In genomic region chr17:40909351-40909750, GRCh38 we compare ENCODE assay signal across 9 cellular contexts. TPM values are rescaled to one million over a fixed set of nuclear protein-coding genes. Genes with fewer than 3 reads are reported as not detected.
DNase-seq lines count a peak whose midpoint lies in the region; ATAC-seq and TF ChIP-seq lines count a peak whose summit lies in the region.
"Had no signal": no experiment of that assay in that cellular context is flagged by ENCODE, and none has a peak within 500 bp of the region (broad histone marks: within the 10 kb centered on the region; RNA-seq: fewer than 3 reads in every experiment).

No MANE protein-coding gene starts in this region.

- H3K9me3 ChIP-seq in neuronal stem cell (replicated peaks in 1 of 2; ENCODE audit: control insufficient read depth in 2 of 2, insufficient read depth in 1 of 2, low read depth in 1 of 2, low read length in 2 of 2) (no peaks in the 10 kb centered on the region), stomach (no peaks in the 10 kb centered on the region)

- H2AFZ ChIP-seq in neuronal stem cell (ENCODE audit: low read length), result peak overlapping the region; percentile 52

- H3K14ac ChIP-seq in neuronal stem cell (ENCODE audit: low read length), result no peak overlapping the region

- no peak overlapping the region for H3K23ac ChIP-seq in neuronal stem cell (ENCODE audit: low read depth, low read length, poor library complexity)

- H3K9me3 Mint-ChIP-seq in activated T-helper 1 cell treated with anti-CD3 and anti-CD28 coated beads, Interleukin-12 subunit alpha, Interleukin-12 subunit beta, Interleukin-2, Interleukin-4 antibody, amounts not matched to agents 30 ng/mL and 10 ng/mL and 1 ng/mL, durations not matched to agents 14 hours and 24 hours and 36 hours, result no peaks in the 10 kb centered on the region

- H3K4me1 ChIP-seq in neuronal stem cell (ENCODE audit: control insufficient read depth in 2 of 2, insufficient read depth in 1 of 2, low read depth in 1 of 2, low read length in 2 of 2), result peaks cover 0 to 7% of the 10 kb centered on the region in 2 donors
- H3K4me1 ChIP-seq in stomach, result peaks cover 0 to 9% (median 6%) of the 10 kb centered on the region in 4 donors

- H2BK120ac ChIP-seq in neuronal stem cell (ENCODE audit: low read depth, low read length), result no peak overlapping the region

- H3K4me3 ChIP-seq in LNCaP clone FGC (ENCODE audit: low read depth, low read length) (no peak overlapping the region), fibroblast of the aortic adventitia (ENCODE audit: low read depth, low read length) (no peak overlapping the region), neuronal stem cell (ENCODE audit: low read length in 2 of 2) (no peak overlapping the region), stomach (no peak overlapping the region)

- no peak for ATAC-seq in HG02623 (IDR thresholded peaks at IDR 0.05; ENCODE audit: unreplicated experiment)

- TF ChIP-seq CTCF in LNCaP clone FGC (IDR thresholded peaks at IDR 0.05; ENCODE audit: control insufficient read depth, extremely low read depth, insufficient read depth) (peak; percentile 79), fibroblast of the aortic adventitia (IDR thresholded peaks at IDR 0.05; ENCODE audit: insufficient read depth, low read length) (peak; percentile 77), stomach (IDR thresholded peaks at IDR 0.05) (peak in 5 of 7 experiments; percentile 44 to 86 (median 72))

- H3K36me3 Mint-ChIP-seq in activated T-helper 1 cell treated with anti-CD3 and anti-CD28 coated beads, Interleukin-12 subunit alpha, Interleukin-12 subunit beta, Interleukin-2, Interleukin-4 antibody, amounts not matched to agents 30 ng/mL and 10 ng/mL and 1 ng/mL, durations not matched to agents 14 hours and 24 hours and 36 hours (ENCODE audit: low read depth), result no peaks in the 10 kb centered on the region

- H3K79me1 ChIP-seq in neuronal stem cell (ENCODE audit: low read depth, low read length), result no peaks in the 10 kb centered on the region

- H3K4me1 Mint-ChIP-seq in activated T-helper 1 cell treated with anti-CD3 and anti-CD28 coated beads, Interleukin-12 subunit alpha, Interleukin-12 subunit beta, Interleukin-2, Interleukin-4 antibody, amounts not matched to agents 30 ng/mL and 10 ng/mL and 1 ng/mL, durations not matched to agents 14 hours and 24 hours and 36 hours (ENCODE audit: low read depth), result no peaks in the 10 kb centered on the region

- H3K27me3 ChIP-seq in neuronal stem cell (ENCODE audit: control insufficient read depth in 3 of 3, insufficient read depth in 3 of 3, low read depth in 1 of 3, low read length in 3 of 3) (peaks cover 0 to 21% (median 0%) of the 10 kb centered on the region in 3 experiments), stomach (peaks cover 0 to 16% (median 0%) of the 10 kb centered on the region in 3 donors)

- H4K8ac ChIP-seq in neuronal stem cell (ENCODE audit: low read depth, low read length), result no peak overlapping the region

- intact Hi-C loops in activated T-helper 1 cell treated with anti-CD3 and anti-CD28 coated beads, Interleukin-12 subunit alpha, Interleukin-12 subunit beta, Interleukin-2, Interleukin-4 antibody, amounts not matched to agents 30 ng/mL and 10 ng/mL and 1 ng/mL, durations not matched to agents 14 hours and 24 hours and 36 hours (cut with micrococcal nuclease), result loop anchor here (1.0 to 10.0 kb wide), 7 partner anchors 105 to 753 kb away; partner anchors contain the start of gene KRTAP16-1
- intact Hi-C loops in stomach (cut with DNase I; ENCODE audit: low total_unique reads), result loop anchor here (10.0 kb wide), 2 partner anchors 415 to 745 kb away; no protein-coding TSS in a partner anchor

- no CpG with 5 or more reads among the region's 5 CpGs for WGBS in neuronal stem cell (ENCODE audit: extremely low coverage in 2 of 2, insufficient read length in 2 of 2, insufficient replicate concordance in 1 of 2), 2 donors
- WGBS in stomach, 5 donors, result 0 to 1% (median 1%) methylated on average over 5 of the region's 5 CpGs

- DNase-seq in DMS 273 (lab: John Stamatoyannopoulos, UW; ENCODE audit: unreplicated experiment), result peak; percentile 91
- peak; percentile 63 for DNase-seq in LNCaP clone FGC (ENCODE audit: low read depth)
- peak; percentile 91 for DNase-seq in RPMI7951 (ENCODE audit: low read depth)
- peak; percentile 29 for DNase-seq in activated T-helper 1 cell treated with anti-CD3 and anti-CD28 coated beads, Interleukin-12 subunit alpha, Interleukin-12 subunit beta, Interleukin-2, Interleukin-4 antibody, amounts not matched to agents 30 ng/mL and 10 ng/mL and 1 ng/mL, durations not matched to agents 14 hours and 24 hours and 36 hours (ENCODE audit: low spot score)
- DNase-seq in fibroblast of the aortic adventitia (ENCODE audit: low read depth), result peak; percentile 98
- DNase-seq in neuronal stem cell (ENCODE audit: low spot score), result peak; percentile 74
- DNase-seq in stomach, result peak; percentile 81

- no peak overlapping the region for H3K4me2 ChIP-seq in neuronal stem cell (ENCODE audit: insufficient read depth, low read length, poor library complexity, severe bottlenecking)

- TF ChIP-seq POLR2A in stomach (IDR thresholded peaks at IDR 0.05), result no peak

- H2BK12ac ChIP-seq in neuronal stem cell (ENCODE audit: low read length), result no peak overlapping the region

- H3K27ac Mint-ChIP-seq in activated T-helper 1 cell treated with anti-CD3 and anti-CD28 coated beads, Interleukin-12 subunit alpha, Interleukin-12 subunit beta, Interleukin-2, Interleukin-4 antibody, amounts not matched to agents 30 ng/mL and 10 ng/mL and 1 ng/mL, durations not matched to agents 14 hours and 24 hours and 36 hours, result no peak overlapping the region

- no peak overlapping the region for H3K4ac ChIP-seq in neuronal stem cell (ENCODE audit: low read length)

- no peak overlapping the region for H3K4me3 Mint-ChIP-seq in activated T-helper 1 cell treated with anti-CD3 and anti-CD28 coated beads, Interleukin-12 subunit alpha, Interleukin-12 subunit beta, Interleukin-2, Interleukin-4 antibody, amounts not matched to agents 30 ng/mL and 10 ng/mL and 1 ng/mL, durations not matched to agents 14 hours and 24 hours and 36 hours

- H3K36me3 ChIP-seq in neuronal stem cell (replicated peaks in 1 of 2; ENCODE audit: control insufficient read depth in 2 of 2, insufficient read depth in 2 of 2, low read length in 2 of 2) (no peaks in the 10 kb centered on the region), stomach (no peaks in the 10 kb centered on the region)

- peaks cover 26% of the 10 kb centered on the region for H3K27me3 Mint-ChIP-seq in activated T-helper 1 cell treated with anti-CD3 and anti-CD28 coated beads, Interleukin-12 subunit alpha, Interleukin-12 subunit beta, Interleukin-2, Interleukin-4 antibody, amounts not matched to agents 30 ng/mL and 10 ng/mL and 1 ng/mL, durations not matched to agents 14 hours and 24 hours and 36 hours (ENCODE audit: insufficient read depth)

- no peak overlapping the region for H2BK5ac ChIP-seq in neuronal stem cell (ENCODE audit: low read length)

- H2BK15ac ChIP-seq in neuronal stem cell (ENCODE audit: low read length), result no peak overlapping the region

- no peak overlapping the region for H4K91ac ChIP-seq in neuronal stem cell (ENCODE audit: low read depth, low read length, poor library complexity)

- no peak overlapping the region for H3K9ac ChIP-seq in neuronal stem cell (ENCODE audit: low read depth, low read length, poor library complexity)

- TF ChIP-seq EP300 in stomach (IDR thresholded peaks at IDR 0.05), result no peak

- H2AK5ac ChIP-seq in neuronal stem cell (ENCODE audit: low read depth, low read length), result no peak overlapping the region

- H3K18ac ChIP-seq in neuronal stem cell (ENCODE audit: low read length), result no peak overlapping the region

- no peak overlapping the region for H3K27ac ChIP-seq in neuronal stem cell (replicated peaks; ENCODE audit: low read length)
- peak overlapping the region in 1 of 5 donors; percentile 30 for H3K27ac ChIP-seq in stomach

RNA-seq across cellular contexts. Expression of gene KRT20, which starts 24.3 kb away (rescaled TPM):
- total RNA-seq in RPMI7951 (2014; rRNA removed; shearing (Covaris generic)), result not detected in 2 replicates
- not detected in 2 replicates for total RNA-seq in activated T-helper 1 cell treated with anti-CD3 and anti-CD28 coated beads, Interleukin-12 subunit alpha, Interleukin-12 subunit beta, Interleukin-2, Interleukin-4 antibody, amounts not matched to agents 30 ng/mL and 10 ng/mL and 1 ng/mL, durations not matched to agents 14 hours and 24 hours and 36 hours
- total RNA-seq in fibroblast of the aortic adventitia (ENCODE audit: low replicate concordance) (not detected in 2 replicates), stomach (100 to 1,000 TPM in 2 of 5 donors, 10 to 100 TPM in 1, not detected in 2; 72.0 to 121 (median 101) TPM)
- polyA plus RNA-seq in neuronal stem cell (2013, experiment 1 of 2), result not detected
- polyA plus RNA-seq in neuronal stem cell (2013, experiment 2 of 2), result not detected
- polyA plus RNA-seq in stomach, result 100 to 1,000 TPM in 1 of 3 donors, 1 to 10 TPM in 2; 3.9 to 370 (median 4.4) TPM
- total RNA-seq: activated CD8-positive, alpha-beta memory T cell treated with anti-CD3 and anti-CD28 coated beads for 36 hours had no signal

RNA-seq across cellular contexts. Expression of gene KRT23, which starts 28.1 kb away (rescaled TPM):
- 0.20 TPM in 1 of 2 replicates, not detected in the other for total RNA-seq in RPMI7951 (2014; rRNA removed; shearing (Covaris generic))
- not detected in 2 replicates for total RNA-seq in activated T-helper 1 cell treated with anti-CD3 and anti-CD28 coated beads, Interleukin-12 subunit alpha, Interleukin-12 subunit beta, Interleukin-2, Interleukin-4 antibody, amounts not matched to agents 30 ng/mL and 10 ng/mL and 1 ng/mL, durations not matched to agents 14 hours and 24 hours and 36 hours
- total RNA-seq in fibroblast of the aortic adventitia (ENCODE audit: low replicate concordance) (not detected in 2 replicates), stomach (not detected)
- 0.66 TPM for polyA plus RNA-seq in neuronal stem cell (2013, experiment 1 of 2)
- polyA plus RNA-seq in neuronal stem cell (2013, experiment 2 of 2), result 0.80 TPM
- polyA plus RNA-seq in stomach, result 1 to 10 TPM in 2 of 3 donors, not detected in 1; 1.1 to 2.6 TPM
- total RNA-seq: activated CD8-positive, alpha-beta memory T cell treated with anti-CD3 and anti-CD28 coated beads for 36 hours had no signal

RNA-seq across cellular contexts. Expression of gene KRT12, which starts 42.3 kb away (rescaled TPM):
- total RNA-seq in RPMI7951 (2014; rRNA removed; shearing (Covaris generic)), result not detected in 2 replicates
- total RNA-seq in activated T-helper 1 cell treated with anti-CD3 and anti-CD28 coated beads, Interleukin-12 subunit alpha, Interleukin-12 subunit beta, Interleukin-2, Interleukin-4 antibody, amounts not matched to agents 30 ng/mL and 10 ng/mL and 1 ng/mL, durations not matched to agents 14 hours and 24 hours and 36 hours, result not detected in 2 replicates
- not detected in 2 replicates for total RNA-seq in fibroblast of the aortic adventitia (ENCODE audit: low replicate concordance)
- polyA plus RNA-seq in neuronal stem cell (2013, experiment 1 of 2), result not detected
- not detected for polyA plus RNA-seq in neuronal stem cell (2013, experiment 2 of 2)
- 10 to 100 TPM in 2 of 5 donors, 1 to 10 TPM in 1, not detected in 2; 1.1 to 57.6 (median 14.0) TPM for total RNA-seq in stomach
- polyA plus RNA-seq in stomach, result under 1 TPM in 1 of 3 donors, not detected in 2; 0.61 TPM
- total RNA-seq: activated CD8-positive, alpha-beta memory T cell treated with anti-CD3 and anti-CD28 coated beads for 36 hours had no signal

RNA-seq across cellular contexts. Expression of gene KRT39, which starts 57.4 kb away (rescaled TPM):
- total RNA-seq in RPMI7951 (2014; rRNA removed; shearing (Covaris generic)), result 0.24 TPM in 1 of 2 replicates, not detected in the other
- total RNA-seq in activated T-helper 1 cell treated with anti-CD3 and anti-CD28 coated beads, Interleukin-12 subunit alpha, Interleukin-12 subunit beta, Interleukin-2, Interleukin-4 antibody, amounts not matched to agents 30 ng/mL and 10 ng/mL and 1 ng/mL, durations not matched to agents 14 hours and 24 hours and 36 hours, result not detected in 2 replicates
- not detected in 2 replicates for total RNA-seq in fibroblast of the aortic adventitia (ENCODE audit: low replicate concordance)
- polyA plus RNA-seq in neuronal stem cell (2013, experiment 1 of 2), result not detected
- polyA plus RNA-seq in neuronal stem cell (2013, experiment 2 of 2), result not detected
- not detected for total RNA-seq in stomach
- polyA plus RNA-seq in stomach, result not detected
- total RNA-seq: activated CD8-positive, alpha-beta memory T cell treated with anti-CD3 and anti-CD28 coated beads for 36 hours had no signal

Comparison
In these comparisons a context has a peak if more than half of its experiments do, and no peak if none do; other contexts are left out.
1. DNase-seq: peak in every context shown above with its lines; median percentile 98 in fibroblast of the aortic adventitia; 91 in DMS 273; 91 in RPMI7951; 81 in stomach; 74 in neuronal stem cell; 63 in LNCaP clone FGC; 29 in activated T-helper 1 cell treated with anti-CD3 and anti-CD28 coated beads, Interleukin-12 subunit alpha, Interleukin-12 subunit beta, Interleukin-2, Interleukin-4 antibody, amounts not matched to agents 30 ng/mL and 10 ng/mL and 1 ng/mL, durations not matched to agents 14 hours and 24 hours and 36 hours.